ENCODE assay signal across 13 cellular contexts in the genomic region with DNA sequence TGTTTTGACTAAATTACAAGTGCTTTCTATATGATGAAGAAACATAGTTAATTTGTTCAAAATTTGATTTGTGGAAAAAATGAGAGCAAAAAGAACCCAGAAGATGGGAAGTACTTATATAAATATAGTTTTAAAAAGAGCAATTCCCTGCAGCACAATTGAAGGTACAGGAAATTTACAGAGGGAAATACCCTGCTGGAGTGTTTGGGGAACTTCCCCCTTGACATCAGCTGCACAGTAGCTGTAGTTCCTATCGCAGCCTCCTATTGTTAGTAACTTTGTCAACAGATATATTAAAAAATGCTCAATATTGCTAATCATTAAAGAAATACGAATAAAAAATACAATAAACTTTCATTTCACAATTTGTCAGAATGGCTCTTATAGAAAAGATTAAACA.
A peak's percentile ranks its signal among the peaks of the same experiment; 100 is the strongest.
DNase-seq lines count a peak whose midpoint lies in the region; ATAC-seq, FAIRE-seq and TF ChIP-seq lines count a peak whose summit lies in the region.
"Had no signal": no experiment of that assay in that cellular context is flagged by ENCODE, and none has a peak within 500 bp of the region (broad histone marks: within the 10 kb centered on the region; RNA-seq: fewer than 3 reads in every experiment).

No MANE protein-coding gene starts in this region.

- TF ChIP-seq CTCF in NB4 (IDR thresholded peaks at IDR 0.05; ENCODE audit: low read depth, low read length) = no peak

- no peaks in the 10 kb centered on the region for H3K27me3 ChIP-seq in mesendoderm (ENCODE audit: insufficient read depth, low read length, poor library complexity)

- H3K4me2 ChIP-seq in mesendoderm (ENCODE audit: low read length) = no peak overlapping the region
- H3K4me2 ChIP-seq: PC-9 had no signal

- no peak overlapping the region for H3K56ac ChIP-seq in mesendoderm (ENCODE audit: low read length)

- H3K4ac ChIP-seq in mesendoderm (ENCODE audit: low read depth, low read length) = no peak overlapping the region

- FAIRE-seq in H54 (lab: Jason Lieb, UNC) = no peak
- FAIRE-seq: D721Med had no signal

- H3K79me1 ChIP-seq in mesendoderm (ENCODE audit: low read length) = no peaks in the 10 kb centered on the region

- no peak overlapping the region for H2BK5ac ChIP-seq in mesendoderm (ENCODE audit: low read length)

- H3K18ac ChIP-seq in mesendoderm (ENCODE audit: low read length) = no peak overlapping the region

- no peak overlapping the region for H2BK120ac ChIP-seq in mesendoderm (ENCODE audit: low read depth, low read length)

- ATAC-seq in GM18508 (IDR thresholded peaks at IDR 0.05; ENCODE audit: insufficient read depth, unreplicated experiment) (peak; percentile 49), GM21825 (IDR thresholded peaks at IDR 0.05; ENCODE audit: unreplicated experiment) (peak; percentile 84), GM19455 (IDR thresholded peaks at IDR 0.05; ENCODE audit: unreplicated experiment) (no peak)
- ATAC-seq: stimulated activated naive CD8-positive, alpha-beta T cell treated with anti-CD3 and anti-CD28 coated beads, Interleukin-15, Interleukin-2, amounts not matched to agents 100 U/mL and 50 U/mL, for 24 hours had no signal

- no peak overlapping the region for H3K27ac ChIP-seq in mesendoderm (ENCODE audit: low read depth, low read length)
- H3K27ac ChIP-seq: PC-9, WERI-Rb-1 had no signal

- no peaks in the 10 kb centered on the region for H3K79me2 ChIP-seq in mesendoderm (ENCODE audit: control insufficient read depth, insufficient read depth, low read length)

- H2BK15ac ChIP-seq in mesendoderm (replicated peaks; ENCODE audit: low read depth) = no peak overlapping the region

- H3K9ac ChIP-seq in mesendoderm (ENCODE audit: low read length) = no peak overlapping the region

- H3K4me3 ChIP-seq in NB4 (ENCODE audit: low read depth, low read length) (no peak overlapping the region), mesendoderm (ENCODE audit: low read length) (no peak overlapping the region)
- H3K4me3 ChIP-seq: PC-9 had no signal

- no peak overlapping the region for H4K5ac ChIP-seq in mesendoderm (ENCODE audit: low read length)

- no peaks in the 10 kb centered on the region for H3K36me3 ChIP-seq in mesendoderm (ENCODE audit: control insufficient read depth, insufficient read depth, low read length)
- H3K36me3 ChIP-seq: WERI-Rb-1 had no signal

- no peak for TF ChIP-seq POLR2A in NB4 (IDR thresholded peaks at IDR 0.05; ENCODE audit: extremely low read depth, insufficient read length)
- no peak for TF ChIP-seq POLR2A in H54 (IDR thresholded peaks at IDR 0.05; ENCODE audit: low read depth, low read length)

- H3K23ac ChIP-seq in mesendoderm (ENCODE audit: low read length) = no peak overlapping the region

- no peak overlapping the region for H4K8ac ChIP-seq in mesendoderm (ENCODE audit: low read depth, low read length)

- H2AK5ac ChIP-seq in mesendoderm (ENCODE audit: low read length) = no peak overlapping the region

- no peaks in the 10 kb centered on the region for H3K4me1 ChIP-seq in mesendoderm (ENCODE audit: control insufficient read depth, low read depth, low read length)

- DNase-seq in NB4 (ENCODE audit: low read depth) (peak; percentile 29), mesendoderm (peak; percentile 9), HK-2 (ENCODE audit: unreplicated experiment) (no peak), H54 (ENCODE audit: insufficient read length, low spot score) (no peak)
- DNase-seq: activated gamma-delta T cell treated with Interleukin-2 at 50 U/mL for 16 hours; NCI-H1436; PC-9; stimulated activated naive CD8-positive, alpha-beta T cell treated with anti-CD3 and anti-CD28 coated beads, Interleukin-15, Interleukin-2, amounts not matched to agents 100 U/mL and 50 U/mL, for 24 hours; WERI-Rb-1 had no signal

- WGBS in mesendoderm (ENCODE audit: extremely low coverage, insufficient coverage, low lambda C conversion rate) = 100% methylated on average over 1 of the region's 2 CpGs

Comparison
In these comparisons a context has a peak if more than half of its experiments do, and no peak if none do; other contexts are left out.
1. DNase-seq: peak in NB4 (single experiment) and mesendoderm (single experiment); none in HK-2 (single experiment) and H54 (single experiment).